In genomic region chr4:133147922-133148689, GRCh38 we compare ENCODE assay signal across 8 cellular contexts. TPM values are rescaled to one million over a fixed set of nuclear protein-coding genes. Genes with fewer than 3 reads are reported as not detected.
DNase-seq lines count a peak whose midpoint lies in the region; ATAC-seq and TF ChIP-seq lines count a peak whose summit lies in the region.

No MANE protein-coding gene starts in this region.

- peaks cover 15% of the 10 kb centered on the region for H3K27me3 Mint-ChIP-seq in HFFc6 (ENCODE audit: insufficient read depth)
- peaks cover 87% of the 10 kb centered on the region for H3K27me3 Mint-ChIP-seq in stimulated activated naive CD8-positive, alpha-beta T cell treated with anti-CD3 and anti-CD28 coated beads, Interleukin-15, amount 100 ng/mL, for 72 hours

- H3K36me3 Mint-ChIP-seq in HFFc6 (ENCODE audit: low read depth): peaks cover 5% of the 10 kb centered on the region; the same call in 1 of the 2 replicates

- CTCF ChIA-PET in AG04450 (lab: Charles Lee): interaction anchor here (1.4 to 3.4 kb wide), 6 partner anchors 10 to 1784 kb away, joined by 3 to 32 read pairs (median 9); no protein-coding TSS in a partner anchor

- peak overlapping the region; percentile 69 for H3K4me3 ChIP-seq in AG04450 (ENCODE audit: low read depth, low read length)

- peak overlapping the region; percentile 73 for H3K27ac Mint-ChIP-seq in HFFc6
- no peak overlapping the region for H3K27ac Mint-ChIP-seq in stimulated activated naive CD8-positive, alpha-beta T cell treated with anti-CD3 and anti-CD28 coated beads, Interleukin-15, amount 100 ng/mL, for 72 hours

- H3K4me1 Mint-ChIP-seq in HFFc6 (ENCODE audit: low read depth): peaks cover 49% of the 10 kb centered on the region
- H3K4me1 Mint-ChIP-seq in stimulated activated naive CD8-positive, alpha-beta T cell treated with anti-CD3 and anti-CD28 coated beads, Interleukin-15, amount 100 ng/mL, for 72 hours: peaks cover 44% of the 10 kb centered on the region

- H3K27ac ChIP-seq in AG04450 (ENCODE audit: low read depth, low read length): no peak overlapping the region

- POLR2A ChIA-PET in AG04450 (lab: Yijun Ruan, JAX): no interaction called here

- H3K9me3 ChIP-seq in AG04450 (ENCODE audit: control insufficient read depth, insufficient read depth, low read length): peaks cover 3% of the 10 kb centered on the region; the same call in 1 of the 2 replicates

- ATAC-seq in stimulated activated naive CD8-positive, alpha-beta T cell treated with anti-CD3 and anti-CD28 coated beads, Interleukin-15, amount 100 ng/mL, for 72 hours: peak; percentile 33
- ATAC-seq in GM21447 (IDR thresholded peaks at IDR 0.05; ENCODE audit: unreplicated experiment): no peak

- H3K9me3 Mint-ChIP-seq in HFFc6: no peaks in the 10 kb centered on the region
- H3K9me3 Mint-ChIP-seq in stimulated activated naive CD8-positive, alpha-beta T cell treated with anti-CD3 and anti-CD28 coated beads, Interleukin-15, amount 100 ng/mL, for 72 hours: no peaks in the 10 kb centered on the region

- TF ChIP-seq CTCF in AG04450 (IDR thresholded peaks at IDR 0.05; ENCODE audit: low read depth, low read length) (peak; percentile 12; the same call in 1 of the 2 replicates), HFFc6 (IDR thresholded peaks at IDR 0.05) (peak; percentile 24; the same call in 1 of the 2 replicates)

- peak overlapping the region; percentile 95 for H3K4me3 Mint-ChIP-seq in HFFc6
- peak overlapping the region; percentile 75 to 86 for H3K4me3 Mint-ChIP-seq in stimulated activated naive CD8-positive, alpha-beta T cell treated with anti-CD3 and anti-CD28 coated beads, Interleukin-15, amount 100 ng/mL, for 72 hours

- DNase-seq in AG04450 (ENCODE audit: low read depth, low spot score) (no peak), HFFc6 (peak; percentile 54), astrocyte of the hippocampus (ENCODE audit: low read depth, low spot score) (peak; percentile 73), inferior parietal cortex (ENCODE audit: extremely low spot score) (peak; percentile 78), activated gamma-delta T cell treated with Interleukin-2 at 50 U/mL for 16 hours (no peak), HT-29 (ENCODE audit: low spot score) (no peak)
- DNase-seq in stimulated activated naive CD8-positive, alpha-beta T cell treated with anti-CD3 and anti-CD28 coated beads, Interleukin-15, amount 100 ng/mL, for 72 hours: peak in 1 of 2 donors; percentile 5

- H3K27me3 ChIP-seq in AG04450 (ENCODE audit: control insufficient read depth, insufficient read depth, low read length): peaks cover 47% of the 10 kb centered on the region

RNA-seq across cellular contexts. Expression of gene PCDH10, which starts 1.0 kb away (rescaled TPM):
- 0.36 and 0.37 TPM in 2 replicates for polyA plus RNA-seq in AG04450 (2011; rRNA removed)
- 0.60 and 0.65 TPM in 2 replicates for polyA minus RNA-seq in AG04450 (2011; rRNA and poly(A)+ RNA removed)
- total RNA-seq in HFFc6 (2021; fragmentation: NEBNext Ultra II Directional; extraction: Animal tissue kit (Norgen Biotek cat#: 25700)): 100 to 1,000 TPM in 1 of 6 experiments, 10 to 100 TPM in 5; 25.2 to 151 (median 26.8) TPM
- not detected in 2 replicates for total RNA-seq in HT-29 (2014; rRNA removed; shearing (Covaris generic))

Comparison
In these comparisons a context has a peak if more than half of its experiments do, and no peak if none do; other contexts are left out.
1. DNase-seq: peak in HFFc6 (single experiment), astrocyte of the hippocampus (single experiment) and inferior parietal cortex (single experiment); none in AG04450 (single experiment), activated gamma-delta T cell treated with Interleukin-2 at 50 U/mL for 16 hours (single experiment) and HT-29 (single experiment).
2. RNA of gene PCDH10, which starts 1.0 kb away (total RNA-seq): 25.2 to 151 TPM in HFFc6; not detected in HT-29; every median in the first group is over 10 times any median in the second.